8 cellular contexts compared by ENCODE assay signal in genomic region chr5:115543931-115544370, GRCh38. TPM values are rescaled to one million over a fixed set of nuclear protein-coding genes. Genes with fewer than 3 reads are reported as not detected.
DNase-seq lines count a peak whose midpoint lies in the region; TF ChIP-seq lines count a peak whose summit lies in the region.

No MANE protein-coding gene starts in this region.

- H3K9me3 ChIP-seq in effector memory CD4-positive, alpha-beta T cell (ENCODE audit: control insufficient read depth, low read length), result peaks cover 7% of the 10 kb centered on the region

- H3K27ac ChIP-seq in effector memory CD4-positive, alpha-beta T cell (ENCODE audit: insufficient read depth, low read length, poor library complexity, severe bottlenecking), result peak overlapping the region; percentile 94

- H3K4me3 ChIP-seq in GM12864 (ENCODE audit: low read depth, low read length) (peak overlapping the region; percentile 92), H7 (ENCODE audit: insufficient read depth, low read depth, low read length) (peak overlapping the region; percentile 55)
- peak overlapping the region; percentile 98 for H3K4me3 ChIP-seq in effector memory CD4-positive, alpha-beta T cell (ENCODE audit: insufficient read depth, low read depth, low read length, poor library complexity, severe bottlenecking)

- H3K27me3 ChIP-seq in H7 (ENCODE audit: control insufficient read depth, insufficient read depth, low read length), result no peaks in the 10 kb centered on the region
- H3K27me3 ChIP-seq in effector memory CD4-positive, alpha-beta T cell (replicated peaks; ENCODE audit: control insufficient read depth, insufficient read depth, low read length, poor library complexity, severe bottlenecking), result no peaks in the 10 kb centered on the region

- TF ChIP-seq CTCF in GM12864 (IDR thresholded peaks at IDR 0.05; ENCODE audit: low read depth, low read length, missing control alignments), result no peak

- H3K4me1 ChIP-seq in effector memory CD4-positive, alpha-beta T cell (ENCODE audit: control insufficient read depth, insufficient read depth, low read length, poor library complexity, severe bottlenecking), result peaks cover 24% of the 10 kb centered on the region

- DNase-seq in GM12864 (ENCODE audit: low read depth) (peak; percentile 46), H7 (no peak), NAMALWA (ENCODE audit: low spot score) (peak; percentile 78), medulla oblongata (ENCODE audit: extremely low spot score) (peak; percentile 71), NCI-H1436 (lab: John Stamatoyannopoulos, UW) (no peak)
- DNase-seq in activated CD4-positive, alpha-beta T cell treated with anti-CD3 and anti-CD28 coated beads, Interleukin-2, amount 50 U/mL, for 4 hours, result peak; percentile 49 to 52
- peak; percentile 40 to 52 (median 49) for DNase-seq in effector memory CD4-positive, alpha-beta T cell
- peak; percentile 12 for DNase-seq in stimulated activated CD8-positive, alpha-beta memory T cell treated with anti-CD3 and anti-CD28 coated beads, Interleukin-15, amount 100 ng/mL, for 1 hour (ENCODE audit: low read depth)

- H3K36me3 ChIP-seq in H7 (replicated peaks; ENCODE audit: control insufficient read depth, insufficient read depth, low read length), result peaks cover 3% of the 10 kb centered on the region; the same call in 1 of the 2 replicates
- H3K36me3 ChIP-seq in effector memory CD4-positive, alpha-beta T cell (ENCODE audit: control insufficient read depth, insufficient read depth, low read length), result no peaks in the 10 kb centered on the region

RNA-seq across cellular contexts. Expression of gene FEM1C, which starts 0.6 kb away (rescaled TPM):
- total RNA-seq in H7 (2014; rRNA removed; shearing (Covaris generic)), result 8.7 and 11.0 TPM in 2 replicates

RNA-seq across cellular contexts. Expression of gene TICAM2, which starts 58.3 kb away (rescaled TPM):
- total RNA-seq in H7 (2014; rRNA removed; shearing (Covaris generic)), result not detected in 2 replicates

Comparison
In these comparisons a context has a peak if more than half of its experiments do, and no peak if none do; other contexts are left out.
1. DNase-seq: peak in GM12864 (single experiment), NAMALWA (single experiment), activated CD4-positive, alpha-beta T cell treated with anti-CD3 and anti-CD28 coated beads, Interleukin-2, amount 50 U/mL, for 4 hours (2 of 2), effector memory CD4-positive, alpha-beta T cell (3 of 3), medulla oblongata (single experiment) and stimulated activated CD8-positive, alpha-beta memory T cell treated with anti-CD3 and anti-CD28 coated beads, Interleukin-15, amount 100 ng/mL, for 1 hour (single experiment); none in H7 (single experiment) and NCI-H1436 (single experiment).
2. Peak in every context shown above with its lines, with median percentiles within 50 percentile points of each other: H3K4me3 ChIP-seq.